Comparison of ENCODE assay signal across 9 cellular contexts in the genomic region with DNA sequence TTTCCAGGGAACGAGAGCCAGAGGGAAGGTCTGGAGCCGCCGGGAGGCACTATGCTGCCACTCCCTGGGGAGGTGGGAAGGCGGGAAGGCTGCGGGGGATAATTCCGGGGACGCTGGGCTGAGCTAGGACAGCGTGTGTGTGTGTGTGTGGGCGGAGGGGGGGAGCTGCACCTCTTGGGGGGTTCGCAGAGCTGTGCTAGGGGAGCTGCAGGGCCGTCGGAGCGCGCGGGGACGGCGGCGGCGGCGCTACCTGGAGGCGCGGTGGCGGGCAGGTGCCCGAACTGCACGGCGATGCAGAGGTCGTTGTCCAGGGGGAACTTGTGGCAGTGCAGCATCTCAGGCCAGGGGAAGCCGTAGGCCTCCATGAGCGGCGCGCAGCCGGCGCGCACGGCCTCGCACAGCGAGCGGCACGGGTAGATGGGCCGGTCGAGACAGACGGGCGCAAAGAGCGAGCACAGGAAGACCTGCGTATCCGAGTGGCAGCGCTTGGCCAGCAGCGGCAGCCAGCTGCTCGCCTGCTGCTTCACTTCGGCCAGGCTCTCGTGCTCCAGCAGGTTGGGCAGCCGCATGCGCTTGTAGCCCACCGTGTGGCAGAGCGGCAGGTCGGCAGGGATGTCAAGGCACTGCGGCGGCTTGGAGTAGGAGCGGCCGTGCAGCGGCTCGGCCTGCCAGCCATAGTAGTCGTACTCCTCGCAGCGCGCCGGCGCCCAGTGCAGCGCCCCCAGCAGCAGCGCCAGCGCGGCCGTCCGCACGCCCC. TPM values are rescaled to one million over a fixed set of nuclear protein-coding genes. Genes with fewer than 3 reads are reported as not detected.
DNase-seq lines count a peak whose midpoint lies in the region; ATAC-seq and TF ChIP-seq lines count a peak whose summit lies in the region.
"Had no signal": no experiment of that assay in that cellular context is flagged by ENCODE, and none has a peak within 500 bp of the region (broad histone marks: within the 10 kb centered on the region; RNA-seq: fewer than 3 reads in every experiment).

No MANE protein-coding gene starts in this region.

- intact Hi-C loops in IMR-90 (cut with micrococcal nuclease) = no loop called here

- no peak for TF ChIP-seq RAD21 in IMR-90 (IDR thresholded peaks at IDR 0.05; ENCODE audit: low read length)

- no peak overlapping the region for H3K18ac ChIP-seq in IMR-90 (ENCODE audit: low read depth, low read length)

- H2AFZ ChIP-seq in IMR-90 (replicated peaks; ENCODE audit: low read length, poor library complexity) = peak overlapping the region; percentile 80

- no peak overlapping the region for H2BK20ac ChIP-seq in IMR-90 (ENCODE audit: low read depth, low read length)

- no peak overlapping the region for H2BK120ac ChIP-seq in IMR-90 (ENCODE audit: low read depth, low read length)

- H3K4me3 ChIP-seq in IMR-90 (ENCODE audit: insufficient read depth, low read depth, low read length) = peak overlapping the region; percentile 19; the same call in 1 of the 2 replicates
- H3K4me3 ChIP-seq in coronary artery = peak overlapping the region; percentile 67
- H3K4me3 ChIP-seq in mesodermal cell (ENCODE audit: extremely low read depth, insufficient read depth, low read length, poor library complexity, severe bottlenecking) = peak overlapping the region; percentile 23

- H3K27me3 ChIP-seq in IMR-90 (ENCODE audit: control insufficient read depth, insufficient read depth, low read length) = peaks cover 55% of the 10 kb centered on the region

- ATAC-seq in IMR-90 (ENCODE audit: low read depth) = peak; percentile 70
- no peak for ATAC-seq in HG03571 (IDR thresholded peaks at IDR 0.05; ENCODE audit: unreplicated experiment)
- no peak for ATAC-seq in GM18873 (IDR thresholded peaks at IDR 0.05; ENCODE audit: low FRiP score, unreplicated experiment)
- ATAC-seq in HG02588 (IDR thresholded peaks at IDR 0.05; ENCODE audit: unreplicated experiment) = no peak

- H3K9ac ChIP-seq in IMR-90 (ENCODE audit: low read depth, low read length) = no peak overlapping the region
- H3K9ac ChIP-seq: KMS-11 had no signal

- H3K9me1 ChIP-seq in IMR-90 (ENCODE audit: insufficient read depth, low read length) = no peaks in the 10 kb centered on the region

- H2BK15ac ChIP-seq in IMR-90 (ENCODE audit: low read depth, low read length) = no peak overlapping the region

- WGBS in IMR-90 (ENCODE audit: extremely low coverage in 2 of 2, insufficient read length in 1 of 2), 2 experiments = 1% methylated on average over 50 of the region's 75 CpGs; no CpG with 5 or more reads in 1 of the 2 experiments
- 0 to 1% methylated on average over 67 to 69 of the region's 75 CpGs for WGBS in mesodermal cell (ENCODE audit: insufficient coverage in 2 of 2), 2 experiments

- H4K91ac ChIP-seq in IMR-90 (ENCODE audit: insufficient read depth, low read depth, low read length) = no peak overlapping the region

- H4K5ac ChIP-seq in IMR-90 (ENCODE audit: low read depth, low read length) = no peak overlapping the region

- no peaks in the 10 kb centered on the region for H3K36me3 ChIP-seq in IMR-90 (ENCODE audit: control insufficient read depth, insufficient read depth, low read length)
- peaks cover 6% of the 10 kb centered on the region for H3K36me3 ChIP-seq in mesodermal cell (ENCODE audit: control insufficient read depth, insufficient read depth, low read length)

- H3K4me1 ChIP-seq in IMR-90 (ENCODE audit: control insufficient read depth, insufficient read depth, low read length) = 0 out of 2 replicates have a peak, but pooled peaks cover 2% of the 10 kb centered on the region
- peaks cover 5% of the 10 kb centered on the region for H3K4me1 ChIP-seq in mesodermal cell (ENCODE audit: control insufficient read depth, insufficient read depth, low read length, poor library complexity, severe bottlenecking)

- no TSS peak for BruUV-seq in IMR-90 (replicated peaks; lab: Mats Ljungman, UMichigan)

- TF ChIP-seq POLR2A in IMR-90 (IDR thresholded peaks at IDR 0.05; ENCODE audit: low read depth, low read length) = no peak

- DNase-seq in COR-L47 (lab: John Stamatoyannopoulos, UW) = peak; percentile 28
- DNase-seq in IMR-90 = peak; percentile 15
- no peak for DNase-seq in coronary artery (ENCODE audit: low spot score)
- no peak for DNase-seq in inferior parietal cortex (ENCODE audit: extremely low spot score)

- H3K23ac ChIP-seq in IMR-90 (ENCODE audit: low read depth, low read length) = no peak overlapping the region

- H3K56ac ChIP-seq in IMR-90 (ENCODE audit: extremely low read depth, insufficient read depth, low read length) = no peak overlapping the region

- H4K8ac ChIP-seq in IMR-90 (ENCODE audit: low read depth in 2 of 2, low read length in 2 of 2) = no peak overlapping the region

- TF ChIP-seq CTCF in IMR-90 (conservative IDR thresholded peaks at IDR 0.05; ENCODE audit: low read depth, low read length) = no peak
- TF ChIP-seq CTCF in coronary artery (IDR thresholded peaks at IDR 0.05) = no peak

- CTCF ChIA-PET in IMR-90 (lab: Yijun Ruan, JAX) = no interaction called here

- H3K9me3 ChIP-seq in IMR-90 (ENCODE audit: control insufficient read depth, insufficient read depth, low read length) = no peaks in the 10 kb centered on the region
- no peaks in the 10 kb centered on the region for H3K9me3 ChIP-seq in mesodermal cell (ENCODE audit: control insufficient read depth, low read length)

- in situ Hi-C loops in IMR-90 (cut with MboI; ENCODE audit: low sequenced_read_pairs) = no loop called here

- no peak overlapping the region for H2AK5ac ChIP-seq in IMR-90 (ENCODE audit: low read depth, low read length)

- H3K27ac ChIP-seq in IMR-90 (ENCODE audit: insufficient read depth, low read length) (no peak overlapping the region), coronary artery (no peak overlapping the region), mesodermal cell (ENCODE audit: low read depth, low read length, severe bottlenecking) (no peak overlapping the region)
- H3K27ac ChIP-seq: KMS-11 had no signal

- dilution Hi-C loops in IMR-90 (cut with HindIII; ENCODE audit: low sequenced_read_pairs, unreplicated experiment) = no loop called here

- H3K4ac ChIP-seq in IMR-90 (ENCODE audit: low read depth, low read length) = no peak overlapping the region

- H2AK9ac ChIP-seq in IMR-90 (replicated peaks; ENCODE audit: low read depth, low read length, poor library complexity) = no peak overlapping the region

- POLR2A ChIA-PET in IMR-90 (lab: Charles Lee; ENCODE audit: unreplicated experiment) = no interaction called here

- no peaks in the 10 kb centered on the region for H3K79me1 ChIP-seq in IMR-90 (ENCODE audit: low read depth in 1 of 2, low read length in 2 of 2)

- no peak overlapping the region for H3K14ac ChIP-seq in IMR-90 (replicated peaks; ENCODE audit: low read depth, low read length)

- H3K4me2 ChIP-seq in IMR-90 (ENCODE audit: low read depth, low read length) = peak overlapping the region; percentile 89
- H3K4me2 ChIP-seq: KMS-11 had no signal

- no peak overlapping the region for H2BK5ac ChIP-seq in IMR-90 (ENCODE audit: low read depth, low read length, poor library complexity, severe bottlenecking)

- no peaks in the 10 kb centered on the region for H4K20me1 ChIP-seq in IMR-90 (ENCODE audit: insufficient read depth, low read length)

TF ChIP-seq in IMR-90, 13 proteins besides CTCF, POLR2A, EP300 and RAD21 (continues in another document):
- TF ChIP-seq RFX5 (IDR thresholded peaks at IDR 0.05; ENCODE audit: low read depth, low read length) = no peak
- TF ChIP-seq NFE2L2 (IDR thresholded peaks at IDR 0.05; ENCODE audit: low read depth, low read length) = no peak
- TF ChIP-seq SMC3 (IDR thresholded peaks at IDR 0.05; ENCODE audit: low read depth, low read length) = no peak
- TF ChIP-seq MAFK (IDR thresholded peaks at IDR 0.05; ENCODE audit: low read depth, low read length) = no peak
- no peak for TF ChIP-seq RCOR1 (IDR thresholded peaks at IDR 0.05; ENCODE audit: insufficient replicate concordance, low read length)
- TF ChIP-seq, protein P1, sequence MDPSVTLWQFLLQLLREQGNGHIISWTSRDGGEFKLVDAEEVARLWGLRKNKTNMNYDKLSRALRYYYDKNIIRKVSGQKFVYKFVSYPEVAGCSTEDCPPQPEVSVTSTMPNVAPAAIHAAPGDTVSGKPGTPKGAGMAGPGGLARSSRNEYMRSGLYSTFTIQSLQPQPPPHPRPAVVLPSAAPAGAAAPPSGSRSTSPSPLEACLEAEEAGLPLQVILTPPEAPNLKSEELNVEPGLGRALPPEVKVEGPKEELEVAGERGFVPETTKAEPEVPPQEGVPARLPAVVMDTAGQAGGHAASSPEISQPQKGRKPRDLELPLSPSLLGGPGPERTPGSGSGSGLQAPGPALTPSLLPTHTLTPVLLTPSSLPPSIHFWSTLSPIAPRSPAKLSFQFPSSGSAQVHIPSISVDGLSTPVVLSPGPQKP (IDR thresholded peaks at IDR 0.05; ENCODE audit: borderline replicate concordance, low read depth, low read length) = no peak
- TF ChIP-seq FOS (IDR thresholded peaks at IDR 0.05; ENCODE audit: low read depth, low read length) = no peak
- no peak for TF ChIP-seq CHD1 (IDR thresholded peaks at IDR 0.05; ENCODE audit: low read depth, low read length)
- TF ChIP-seq MXI1 (IDR thresholded peaks at IDR 0.05; ENCODE audit: borderline replicate concordance, low read depth, low read length) = no peak
- no peak for TF ChIP-seq CEBPB (IDR thresholded peaks at IDR 0.05; ENCODE audit: low read depth, low read length)
- TF ChIP-seq BHLHE40 (IDR thresholded peaks at IDR 0.05; ENCODE audit: low read depth, low read length) = no peak

RNA-seq across cellular contexts. Expression of a gene that starts 0.6 kb away (rescaled TPM):
- not detected in 2 replicates for total RNA-seq in IMR-90 (2012; rRNA removed)
- polyA plus RNA-seq in IMR-90 (2012; rRNA removed) = not detected in 2 replicates
- not detected in 2 replicates for polyA plus RNA-seq in IMR-90 (2012; cell fraction: cytosol; rRNA removed)
- not detected in 2 replicates for polyA plus RNA-seq in IMR-90 (2012; cell fraction: nucleus; rRNA removed; ENCODE audit: low replicate concordance)
- 2.1 TPM for polyA plus RNA-seq in mesodermal cell (2013, experiment 1 of 2)
- polyA plus RNA-seq in mesodermal cell (2013, experiment 2 of 2) = 0.71 TPM

RNA-seq across cellular contexts. Expression of a gene that starts 34.3 kb away (rescaled TPM):
- 12.8 and 13.1 TPM in 2 replicates for total RNA-seq in IMR-90 (2012; rRNA removed)
- polyA plus RNA-seq in IMR-90 (2012; rRNA removed) = 18.7 and 22.2 TPM in 2 replicates
- polyA plus RNA-seq in IMR-90 (2012; cell fraction: cytosol; rRNA removed) = 12.2 and 16.5 TPM in 2 replicates
- polyA plus RNA-seq in IMR-90 (2012; cell fraction: nucleus; rRNA removed; ENCODE audit: low replicate concordance) = 83.7 and 91.3 TPM in 2 replicates
- polyA plus RNA-seq in mesodermal cell (2013, experiment 1 of 2) = 18.5 TPM
- 16.0 TPM for polyA plus RNA-seq in mesodermal cell (2013, experiment 2 of 2)

RNA-seq across cellular contexts. Expression of a gene that starts 57.7 kb away (rescaled TPM):
- 12.0 and 15.6 TPM in 2 replicates for total RNA-seq in IMR-90 (2012; rRNA removed)
- polyA plus RNA-seq in IMR-90 (2012; rRNA removed) = 61.1 and 68.1 TPM in 2 replicates
- polyA plus RNA-seq in IMR-90 (2012; cell fraction: cytosol; rRNA removed) = 58.1 and 69.3 TPM in 2 replicates
- 57.1 and 59.0 TPM in 2 replicates for polyA plus RNA-seq in IMR-90 (2012; cell fraction: nucleus; rRNA removed; ENCODE audit: low replicate concordance)
- 48.3 TPM for polyA plus RNA-seq in mesodermal cell (2013, experiment 1 of 2)
- polyA plus RNA-seq in mesodermal cell (2013, experiment 2 of 2) = 43.2 TPM

Comparison
In these comparisons a context has a peak if more than half of its experiments do, and no peak if none do; other contexts are left out.
1. DNase-seq: peak in COR-L47 (single experiment) and IMR-90 (single experiment); none in coronary artery (single experiment) and inferior parietal cortex (single experiment).
2. Peak in every context shown above with its lines, with median percentiles within 50 percentile points of each other: H3K4me3 ChIP-seq.